Comparison of ENCODE assay signal across 11 cellular contexts in genomic region chr18:37584217-37584616, GRCh38. TPM values are rescaled to one million over a fixed set of nuclear protein-coding genes. Genes with fewer than 3 reads are reported as not detected.
"Had no signal": no experiment of that assay in that cellular context is flagged by ENCODE, and none has a peak within 500 bp of the region (broad histone marks: within the 10 kb centered on the region; RNA-seq: fewer than 3 reads in every experiment).

No MANE protein-coding gene starts in this region.

- H3K4me3 ChIP-seq: K562 had no signal

- DNase-seq: IMR-90, KBM-7, KG1 had no signal

- H3K4me1 Mint-ChIP-seq: IgD-negative memory B cell had no signal

- H3K4me3 Mint-ChIP-seq: IgD-negative memory B cell had no signal

- H3K4me2 ChIP-seq: KMS-11 had no signal

- FAIRE-seq: HepG2, HTR-8/SVneo, K562 had no signal

- ATAC-seq: HepG2, K562 had no signal

- H3K36me3 Mint-ChIP-seq: IgD-negative memory B cell had no signal

- H3K27ac ChIP-seq: HL-60, KMS-11 had no signal

- H3K9ac ChIP-seq: KMS-11 had no signal

RNA-seq across cellular contexts. Expression of gene CELF4, which starts 18.6 kb away (rescaled TPM):
- total RNA-seq: HepG2, HT-29, HT1080, IMR-90 had no signal
- polyA plus RNA-seq: HepG2, IMR-90 had no signal
